In the genomic region with DNA sequence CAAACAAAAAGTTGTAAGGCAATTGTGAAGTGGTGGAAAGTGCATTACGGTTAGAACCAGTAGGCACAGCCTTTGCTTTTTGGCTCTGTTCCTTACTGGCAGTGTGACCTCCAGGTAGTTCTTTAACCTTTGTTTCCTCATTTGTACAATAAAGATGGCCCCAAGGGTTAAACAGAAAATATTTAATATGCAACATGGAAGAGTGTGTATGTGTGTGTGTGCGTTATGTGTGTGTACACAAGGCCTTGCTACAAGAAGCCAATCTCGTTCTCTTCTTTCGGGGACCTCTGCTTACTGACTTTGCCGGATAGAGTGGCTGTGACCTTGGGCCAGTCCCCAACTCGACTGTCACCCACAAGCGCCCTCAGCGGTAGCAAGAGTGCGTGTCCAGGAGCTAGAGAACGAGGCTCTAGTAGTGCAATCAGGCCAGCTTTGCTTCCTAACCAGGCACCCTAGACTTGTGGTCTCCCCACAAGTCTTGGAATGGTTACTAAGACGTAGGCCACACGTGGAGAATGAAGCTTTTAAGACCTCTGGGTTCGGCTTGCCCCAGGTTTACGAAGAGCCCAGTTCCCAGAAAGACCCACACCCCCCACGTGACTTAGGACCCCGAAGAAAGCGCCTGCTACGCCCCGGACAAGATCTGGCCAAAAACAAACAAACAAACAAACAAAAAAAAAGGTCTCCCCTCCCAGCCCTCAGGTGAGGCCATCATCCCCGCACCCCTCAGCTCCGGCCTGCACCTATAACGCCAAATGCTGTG, we compare ENCODE assay signal across 8 cellular contexts. TPM values are rescaled to one million over a fixed set of nuclear protein-coding genes. Genes with fewer than 3 reads are reported as not detected.
A peak's percentile ranks its signal among the peaks of the same experiment; 100 is the strongest.
DNase-seq lines count a peak whose midpoint lies in the region; ATAC-seq, FAIRE-seq and TF ChIP-seq lines count a peak whose summit lies in the region.

No MANE protein-coding gene starts in this region.

- peak overlapping the region; percentile 66 to 73 for H3K4me3 ChIP-seq in esophagus (ENCODE audit: low read depth in 1 of 2, low read length in 2 of 2)
- peak overlapping the region; percentile 83 to 95 for H3K4me3 ChIP-seq in muscle layer of colon (ENCODE audit: low read depth in 1 of 2, low read length in 2 of 2)
- peak overlapping the region; percentile 66 to 73 (median 70) for H3K4me3 ChIP-seq in tibial nerve

- H3K9me3 ChIP-seq in esophagus (ENCODE audit: control insufficient read depth in 2 of 2, insufficient read depth in 1 of 2, low read depth in 1 of 2, low read length in 1 of 2) (no peaks in the 10 kb centered on the region), muscle layer of colon (ENCODE audit: low read length) (no peaks in the 10 kb centered on the region), tibial nerve (no peaks in the 10 kb centered on the region)

- H3K4me1 ChIP-seq in esophagus (ENCODE audit: control insufficient read depth in 2 of 2, insufficient read depth in 2 of 2, low read length in 1 of 2) (peaks cover 0 to 5% of the 10 kb centered on the region in 2 donors), muscle layer of colon (ENCODE audit: insufficient read depth, low read length) (peaks cover 40% of the 10 kb centered on the region), tibial nerve (peaks cover 0 to 63% (median 38%) of the 10 kb centered on the region in 4 donors)

- H3K27ac ChIP-seq in esophagus (ENCODE audit: low read depth in 2 of 2, low read length in 1 of 2) (peak overlapping the region; percentile 76 to 83), muscle layer of colon (ENCODE audit: low read depth, low read length) (peak overlapping the region; percentile 91), tibial nerve (peak overlapping the region; percentile 86 to 95 (median 90))

- TF ChIP-seq POLR2A in H54 (IDR thresholded peaks at IDR 0.05; ENCODE audit: low read depth, low read length) (no peak), tibial nerve (IDR thresholded peaks at IDR 0.05) (no peak)

- FAIRE-seq in H54 (lab: Jason Lieb, UNC): no peak

- H3K36me3 ChIP-seq in esophagus (ENCODE audit: control insufficient read depth in 2 of 2, insufficient read depth in 2 of 2, low read length in 1 of 2) (peaks cover 2 to 3% of the 10 kb centered on the region in 2 donors), muscle layer of colon (ENCODE audit: insufficient read depth, low read length) (peaks cover 10% of the 10 kb centered on the region), tibial nerve (peaks cover 0 to 4% (median 0%) of the 10 kb centered on the region in 3 donors)

- no peak for TF ChIP-seq EP300 in tibial nerve (IDR thresholded peaks at IDR 0.05)

- TF ChIP-seq CTCF in tibial nerve (IDR thresholded peaks at IDR 0.05): no peak

- peak overlapping the region; percentile 86 for H3K9ac ChIP-seq in muscle layer of colon (ENCODE audit: low read length)

- ATAC-seq in HG03039 (IDR thresholded peaks at IDR 0.05; ENCODE audit: unreplicated experiment): no peak

- H3K27me3 ChIP-seq in esophagus (ENCODE audit: control insufficient read depth in 1 of 2, insufficient read depth in 2 of 2, low read length in 2 of 2): no peaks in the 10 kb centered on the region
- H3K27me3 ChIP-seq in muscle layer of colon (ENCODE audit: control insufficient read depth in 1 of 2, insufficient read depth in 2 of 2, low read length in 2 of 2): no peaks in the 10 kb centered on the region
- H3K27me3 ChIP-seq in tibial nerve: no peaks in the 10 kb centered on the region

- DNase-seq in DMS 273 treated with DMSO at 0.1 percent for 48 hours (lab: John Stamatoyannopoulos, UW) (peak; percentile 26), H54 (ENCODE audit: insufficient read length, low spot score) (peak; percentile 15), NCI-H1105 treated with DMSO at 0.1 percent for 48 hours (lab: John Stamatoyannopoulos, UW) (peak; percentile 63), tibial nerve (ENCODE audit: low spot score in 2 of 2) (no peak)
- peak; percentile 46 to 58 for DNase-seq in activated CD4-positive, alpha-beta T cell treated with anti-CD3 and anti-CD28 coated beads, Interleukin-2, amount 50 U/mL, for 48 hours

- 2 to 3% methylated on average over 22 of the region's 22 CpGs for WGBS in esophagus, 2 donors
- 3 to 5% methylated on average over 22 of the region's 22 CpGs for WGBS in tibial nerve, 2 donors

RNA-seq across cellular contexts. Expression of gene CIAO2A, which starts 0.6 kb away (rescaled TPM):
- polyA plus RNA-seq in esophagus: 10 to 100 TPM; 39.0 to 65.7 TPM
- 10 to 100 TPM; 22.9 to 46.9 (median 32.7) TPM for total RNA-seq in tibial nerve

RNA-seq across cellular contexts. Expression of gene SNX1, which starts 2.7 kb away (rescaled TPM):
- polyA plus RNA-seq in esophagus: 10 to 100 TPM; 43.6 to 58.9 TPM
- 100 to 1,000 TPM; 102 to 128 (median 108) TPM for total RNA-seq in tibial nerve

RNA-seq across cellular contexts. Expression of gene DAPK2, which starts 46.8 kb away (rescaled TPM):
- 1 to 10 TPM; 1.9 to 8.9 TPM for polyA plus RNA-seq in esophagus
- total RNA-seq in tibial nerve: 10 to 100 TPM; 28.9 to 75.9 (median 56.7) TPM

RNA-seq across cellular contexts. Expression of gene SNX22, which starts 58.5 kb away (rescaled TPM):
- polyA plus RNA-seq in esophagus: 1 to 10 TPM in 1 of 2 donors, under 1 TPM in 1; 0.72 to 1.1 TPM
- 10 to 100 TPM in 3 of 4 donors, 1 to 10 TPM in 1; 1.2 to 45.9 (median 28.7) TPM for total RNA-seq in tibial nerve

Comparison
In these comparisons a context has a peak if more than half of its experiments do, and no peak if none do; other contexts are left out.
1. DNase-seq: peak in DMS 273 treated with DMSO at 0.1 percent for 48 hours (single experiment), H54 (single experiment), NCI-H1105 treated with DMSO at 0.1 percent for 48 hours (single experiment) and activated CD4-positive, alpha-beta T cell treated with anti-CD3 and anti-CD28 coated beads, Interleukin-2, amount 50 U/mL, for 48 hours (2 of 2); none in tibial nerve (0 of 2).
2. Peak in every context shown above with its lines, with median percentiles within 50 percentile points of each other: H3K27ac ChIP-seq and H3K4me3 ChIP-seq.